25 cellular contexts compared by ENCODE assay signal in genomic region chr2:216911886-216912285, GRCh38. TPM values are rescaled to one million over a fixed set of nuclear protein-coding genes. Genes with fewer than 3 reads are reported as not detected.
DNase-seq lines count a peak whose midpoint lies in the region; ATAC-seq, FAIRE-seq and TF ChIP-seq lines count a peak whose summit lies in the region.
"Had no signal": no experiment of that assay in that cellular context is flagged by ENCODE, and none has a peak within 500 bp of the region (broad histone marks: within the 10 kb centered on the region; RNA-seq: fewer than 3 reads in every experiment).

No MANE protein-coding gene starts in this region.

- H3K27me3 ChIP-seq in SK-N-SH (ENCODE audit: insufficient read depth) (no peaks in the 10 kb centered on the region), vagina (no peaks in the 10 kb centered on the region), neuronal stem cell (ENCODE audit: control insufficient read depth in 3 of 3, insufficient read depth in 3 of 3, low read depth in 1 of 3, low read length in 3 of 3) (no peaks in the 10 kb centered on the region)
- H3K27me3 ChIP-seq: neural progenitor cell, spleen had no signal

- H3K36me3 ChIP-seq in SK-N-SH (replicated peaks in 1 of 2; ENCODE audit: control insufficient read depth in 1 of 2, insufficient read depth in 2 of 2, low read length in 1 of 2): no peaks in the 10 kb centered on the region
- H3K36me3 ChIP-seq in vagina: no peaks in the 10 kb centered on the region
- no peaks in the 10 kb centered on the region for H3K36me3 ChIP-seq in neuronal stem cell (replicated peaks in 1 of 2; ENCODE audit: control insufficient read depth in 2 of 2, insufficient read depth in 2 of 2, low read length in 2 of 2)
- H3K36me3 ChIP-seq in kidney (ENCODE audit: control insufficient read depth in 1 of 2, insufficient read depth in 2 of 2, low read length in 2 of 2): no peaks in the 10 kb centered on the region
- H3K36me3 ChIP-seq: neural progenitor cell, spleen had no signal

- FAIRE-seq in kidney (lab: Jason Lieb, UNC): no peak
- FAIRE-seq: A204.1, GM18507, HTR-8/SVneo had no signal

- H3F3A ChIP-seq in SK-N-SH (replicated peaks; ENCODE audit: insufficient read depth): no peaks in the 10 kb centered on the region

- H3K4ac ChIP-seq in neuronal stem cell (ENCODE audit: low read length): no peak overlapping the region

- no peak overlapping the region for H3K18ac ChIP-seq in neuronal stem cell (ENCODE audit: low read length)

- H3K9me3 ChIP-seq in SK-N-SH: no peaks in the 10 kb centered on the region
- no peaks in the 10 kb centered on the region for H3K9me3 ChIP-seq in vagina
- H3K9me3 ChIP-seq in neuronal stem cell (replicated peaks in 1 of 2; ENCODE audit: control insufficient read depth in 2 of 2, insufficient read depth in 1 of 2, low read depth in 1 of 2, low read length in 2 of 2): peaks cover 0 to 6% of the 10 kb centered on the region in 2 donors
- H3K9me3 ChIP-seq in kidney (ENCODE audit: control insufficient read depth in 1 of 2, low read length in 2 of 2): no peaks in the 10 kb centered on the region
- H3K9me3 ChIP-seq: mucosa of descending colon, spleen had no signal

- no peak overlapping the region for H4K91ac ChIP-seq in neuronal stem cell (ENCODE audit: low read depth, low read length, poor library complexity)

- H3K23ac ChIP-seq in neuronal stem cell (ENCODE audit: low read depth, low read length, poor library complexity): no peak overlapping the region

- H2BK120ac ChIP-seq in neuronal stem cell (ENCODE audit: low read depth, low read length): no peak overlapping the region

- H2AFZ ChIP-seq in SK-N-SH (ENCODE audit: low read depth): no peak overlapping the region
- H2AFZ ChIP-seq in neuronal stem cell (ENCODE audit: low read length): no peak overlapping the region
- H2AFZ ChIP-seq: neural progenitor cell had no signal

- ATAC-seq in SK-N-SH treated with all-trans-retinoic acid at 6 μM for 48 hours (0 out of 3 replicates have a peak, but pooled peaks have one; percentile 22), HG02970 (IDR thresholded peaks at IDR 0.05; ENCODE audit: low FRiP score, unreplicated experiment) (no peak)
- ATAC-seq: activated CD8-positive, alpha-beta T cell treated with anti-CD3 and anti-CD28 coated beads for 36 hours; left ventricle myocardium superior; mucosa of descending colon had no signal

- no peaks in the 10 kb centered on the region for H3K79me1 ChIP-seq in neuronal stem cell (ENCODE audit: low read depth, low read length)

- H2BK12ac ChIP-seq in neuronal stem cell (ENCODE audit: low read length): no peak overlapping the region

- no peak for DNase-seq in SK-N-SH
- peak; percentile 35 for DNase-seq in SK-MEL-5 (ENCODE audit: low read depth, low spot score)
- DNase-seq in fibroblast of mammary gland (ENCODE audit: low read depth): peak; percentile 35
- no peak for DNase-seq in vagina (ENCODE audit: extremely low spot score in 2 of 2)
- DNase-seq in neuronal stem cell (ENCODE audit: low spot score): no peak
- no peak for DNase-seq in kidney
- DNase-seq: activated B cell treated with CpG ODN at 0.5 μM for 24 hours; activated CD8-positive, alpha-beta T cell treated with anti-CD3 and anti-CD28 coated beads for 36 hours; activated naive CD4-positive, alpha-beta T cell treated with Interleukin-2 at 50 U/mL for 16 hours; activated T-cell treated with anti-CD3 and anti-CD28 coated beads, Interleukin-2, amount 50 U/mL, for 24 hours; DMS79; Karpas-422; left ventricle myocardium superior; mucosa of descending colon; NCI-H1417 treated with DMSO at 0.1 percent for 48 hours; SIG-M5; spleen; stimulated activated CD4-positive, alpha-beta T cell treated with anti-CD3 and anti-CD28 coated beads, Interleukin-4, amount 100 ng/mL, for 4 hours had no signal

- in situ Hi-C loops in SK-MEL-5 (cut with HindIII; ENCODE audit: low pct_unique_long_range_greater_than_20kb, low sequenced_read_pairs): no loop called here

- intact Hi-C loops in vagina (cut with DNase I): no loop called here
- intact Hi-C loops in kidney (cut with DNase I): no loop called here

- no peak overlapping the region for H2BK15ac ChIP-seq in neuronal stem cell (ENCODE audit: low read length)

- TF ChIP-seq EP300 in SK-N-SH (IDR thresholded peaks at IDR 0.05; ENCODE audit: borderline replicate concordance in 1 of 2, low read depth in 1 of 2, low read length in 1 of 2): no peak

- H3K9ac ChIP-seq in SK-N-SH (no peak overlapping the region), neuronal stem cell (ENCODE audit: low read depth, low read length, poor library complexity) (no peak overlapping the region), kidney (ENCODE audit: low read length in 2 of 2) (no peak overlapping the region)
- H3K9ac ChIP-seq: neural progenitor cell had no signal

- no peak for TF ChIP-seq RAD21 in SK-N-SH (IDR thresholded peaks at IDR 0.05; ENCODE audit: low read length)

- H3K14ac ChIP-seq in neuronal stem cell (ENCODE audit: low read length): no peak overlapping the region

- H3K4me2 ChIP-seq in SK-N-SH (no peak overlapping the region), neuronal stem cell (ENCODE audit: insufficient read depth, low read length, poor library complexity, severe bottlenecking) (no peak overlapping the region)
- H3K4me2 ChIP-seq: neural progenitor cell had no signal

- H3K79me2 ChIP-seq in SK-N-SH (ENCODE audit: insufficient read depth): no peaks in the 10 kb centered on the region

- no peak overlapping the region for H4K8ac ChIP-seq in neuronal stem cell (ENCODE audit: low read depth, low read length)

- no peaks in the 10 kb centered on the region for H4K20me1 ChIP-seq in SK-N-SH (ENCODE audit: insufficient read depth)

- H3K4me1 ChIP-seq in SK-N-SH (ENCODE audit: control insufficient read depth in 1 of 2, insufficient read depth in 2 of 2, low read depth in 1 of 2, low read length in 1 of 2): peaks cover under 1 to 14% of the 10 kb centered on the region in 2 experiments; a peak in 1 of 4 replicates
- H3K4me1 ChIP-seq in vagina: no peaks in the 10 kb centered on the region
- peaks cover 28 to 33% of the 10 kb centered on the region in 2 donors for H3K4me1 ChIP-seq in neuronal stem cell (ENCODE audit: control insufficient read depth in 2 of 2, insufficient read depth in 1 of 2, low read depth in 1 of 2, low read length in 2 of 2)
- no peaks in the 10 kb centered on the region for H3K4me1 ChIP-seq in kidney (ENCODE audit: control insufficient read depth in 1 of 2, insufficient read depth in 1 of 2, low read depth in 1 of 2, low read length in 2 of 2)
- H3K4me1 ChIP-seq: spleen had no signal

- CTCF ChIA-PET in SK-N-SH (lab: Yijun Ruan, JAX): no interaction called here

- no peaks in the 10 kb centered on the region for H3K9me2 ChIP-seq in SK-N-SH

- H3K27ac ChIP-seq in SK-N-SH (ENCODE audit: low read depth in 2 of 2, low read length in 1 of 2) (no peak overlapping the region), vagina (peak overlapping the region; percentile 10), neuronal stem cell (replicated peaks; ENCODE audit: low read length) (no peak overlapping the region), kidney (ENCODE audit: low read depth in 2 of 2, low read length in 2 of 2) (no peak overlapping the region)
- H3K27ac ChIP-seq: neural progenitor cell, spleen had no signal

- no peak for TF ChIP-seq CTCF in SK-N-SH (IDR thresholded peaks at IDR 0.05)
- TF ChIP-seq CTCF in fibroblast of mammary gland (conservative IDR thresholded peaks at IDR 0.05; ENCODE audit: control insufficient read depth, insufficient read depth, low read depth, low read length): no peak
- TF ChIP-seq CTCF in vagina (IDR thresholded peaks at IDR 0.05): no peak
- no peak for TF ChIP-seq CTCF in kidney (IDR thresholded peaks at IDR 0.05; ENCODE audit: borderline replicate concordance, extremely low read depth, insufficient read depth)

- H2BK5ac ChIP-seq in neuronal stem cell (ENCODE audit: low read length): no peak overlapping the region

- TF ChIP-seq POLR2A in vagina (IDR thresholded peaks at IDR 0.05): no peak

- no peak overlapping the region for H2AK5ac ChIP-seq in neuronal stem cell (ENCODE audit: low read depth, low read length)

- H3K4me3 ChIP-seq in SK-N-SH (ENCODE audit: low read depth in 2 of 2, low read length in 1 of 2): no peak overlapping the region
- H3K4me3 ChIP-seq in fibroblast of mammary gland (ENCODE audit: control insufficient read depth, low read depth, low read length): no peak overlapping the region
- H3K4me3 ChIP-seq in vagina: no peak overlapping the region
- H3K4me3 ChIP-seq in neuronal stem cell (ENCODE audit: low read length in 2 of 2): no peak overlapping the region
- H3K4me3 ChIP-seq in kidney (ENCODE audit: low read length in 2 of 2): no peak overlapping the region
- H3K4me3 ChIP-seq: mucosa of descending colon, neural progenitor cell, spleen had no signal

- POLR2A ChIA-PET in SK-N-SH (lab: Yijun Ruan, JAX): no interaction called here

TF ChIP-seq in SK-N-SH treated with all-trans-retinoic acid at 6 μM for 48 hours, 23 proteins besides CTCF, POLR2A, EP300 and RAD21:
- no peak for TF ChIP-seq TCF4 (CRISPR knock-in tag; IDR thresholded peaks at IDR 0.05; ENCODE audit: borderline replicate concordance)
- TF ChIP-seq ZFP30 (CRISPR knock-in tag; IDR thresholded peaks at IDR 0.05): no peak

TF ChIP-seq in SK-N-SH, 30 proteins besides CTCF, POLR2A, EP300 and RAD21 (continues in another document):
- no peak for TF ChIP-seq NRF1 (IDR thresholded peaks at IDR 0.05; ENCODE audit: low read depth, low read length)

RNA-seq across cellular contexts. Expression of gene TNP1, which starts 52.0 kb away (rescaled TPM):
- not detected in 2 replicates for polyA plus RNA-seq in SK-N-SH (2012; rRNA removed)
- not detected in 2 replicates for polyA plus RNA-seq in SK-N-SH (2012; cell fraction: cytosol; rRNA removed)
- polyA plus RNA-seq in SK-N-SH (2012; cell fraction: nucleus; rRNA removed): not detected in 2 replicates
- not detected in 2 replicates for total RNA-seq in SK-MEL-5 (2014; rRNA removed; shearing (Covaris generic))
- polyA plus RNA-seq in SK-MEL-5 (2015; cell fraction: cytosol; rRNA removed): not detected in 2 replicates
- not detected in 2 replicates for polyA plus RNA-seq in SK-MEL-5 (2015; cell fraction: nucleus; rRNA removed)
- not detected for total RNA-seq in vagina
- polyA plus RNA-seq in neuronal stem cell (2013, experiment 1 of 2): 0.15 TPM
- polyA plus RNA-seq in neuronal stem cell (2013, experiment 2 of 2): not detected
- not detected for total RNA-seq in kidney
- not detected for polyA plus RNA-seq in kidney (ENCODE audit: insufficient read depth, low read depth, low replicate concordance)
- total RNA-seq: activated B cell treated with CpG ODN at 0.5 μM for 24 hours; activated CD8-positive, alpha-beta T cell treated with anti-CD3 and anti-CD28 coated beads for 36 hours; left ventricle myocardium superior; mucosa of descending colon; spleen; ureter had no signal
- polyA plus RNA-seq: spleen had no signal

Comparison
In these comparisons a context has a peak if more than half of its experiments do, and no peak if none do; other contexts are left out.
1. DNase-seq: peak in SK-MEL-5 (single experiment) and fibroblast of mammary gland (single experiment); none in SK-N-SH (single experiment), vagina (0 of 2), neuronal stem cell (single experiment) and kidney (single experiment).